9 cellular contexts compared by ENCODE assay signal in genomic region chr3:11724615-11725339, GRCh38.
DNase-seq lines count a peak whose midpoint lies in the region; ATAC-seq, FAIRE-seq and TF ChIP-seq lines count a peak whose summit lies in the region.
"Had no signal": no experiment of that assay in that cellular context is flagged by ENCODE, and none has a peak within 500 bp of the region (broad histone marks: within the 10 kb centered on the region; RNA-seq: fewer than 3 reads in every experiment).

No MANE protein-coding gene starts in this region.

- TF ChIP-seq EP300 in K562 (IDR thresholded peaks at IDR 0.05; ENCODE audit: low read length), result no peak

- TF ChIP-seq RAD21 in K562 (CRISPR knock-in tag; conservative IDR thresholded peaks at IDR 0.05 in 1 of 2, IDR thresholded peaks at IDR 0.05 in 1 of 2), result no peak

- POLR2A ChIA-PET in K562 (lab: Yijun Ruan, JAX), result no interaction called here

- intact Hi-C loops in K562 (cut with micrococcal nuclease), result no loop called here

- no peak for TF ChIP-seq POLR2A in K562 (conservative IDR thresholded peaks at IDR 0.05)

- H2AFZ ChIP-seq in K562 (ENCODE audit: low read depth, low read length), result no peak overlapping the region

- no TSS peak for BruUV-seq in K562 (replicated peaks; lab: Mats Ljungman, UMichigan)

- no peaks in the 10 kb centered on the region for H3K79me2 ChIP-seq in K562 (ENCODE audit: control insufficient read depth, insufficient read depth, low read length)

- H3K27me3 ChIP-seq in K562 (ENCODE audit: control insufficient read depth in 2 of 2, insufficient read depth in 2 of 2, low read length in 2 of 2), result peaks cover 43 to 44% of the 10 kb centered on the region in 2 experiments

- FAIRE-seq in GM18507 (lab: Jason Lieb, UNC), result peak; percentile 57
- no peak for FAIRE-seq in K562 (lab: Jason Lieb, UNC)

- in situ Hi-C loops in K562 (cut with MboI), result no loop called here
- in situ Hi-C loops in G401 (cut with HindIII; ENCODE audit: low sequenced_read_pairs), result no loop called here

- no peak overlapping the region for H3K27ac ChIP-seq in K562 (ENCODE audit: extremely low read depth, low read depth, low read length)
- H3K27ac ChIP-seq: HL-60 had no signal

- 0% methylated on average over 8 of the region's 8 CpGs for WGBS in K562 (ENCODE audit: insufficient coverage, low coverage, missing lambda C conversion rate)

- no peak for TF ChIP-seq CTCF in K562 (IDR thresholded peaks at IDR 0.05 in 2 of 3, conservative IDR thresholded peaks at IDR 0.05 in 1 of 3; ENCODE audit: insufficient read depth in 2 of 3, low read depth in 1 of 3, low read length in 3 of 3)

- CTCF ChIA-PET in K562 (lab: Yijun Ruan, JAX; ENCODE audit: low intra/inter-chr PET ratio), result no interaction called here

- DNase-seq in GM18507 (ENCODE audit: extremely low spot score, insufficient read length, low read depth) (peak; percentile 18), K562 (ENCODE audit: extremely low read depth in 1 of 4, low spot score in 3 of 4) (no peak), G401 (ENCODE audit: low spot score) (no peak), D341Med (ENCODE audit: low spot score) (no peak)
- DNase-seq: nucleus accumbens had no signal

- H3K9me3 ChIP-seq in K562 (replicated peaks; ENCODE audit: control insufficient read depth, insufficient read depth, low read depth, low read length), result no peaks in the 10 kb centered on the region

- H3K9ac ChIP-seq in K562 (ENCODE audit: insufficient read depth in 1 of 2, low read depth in 2 of 2, low read length in 2 of 2), result no peak overlapping the region

- H4K20me1 ChIP-seq in K562 (replicated peaks; ENCODE audit: control insufficient read depth, insufficient read depth, low read length), result no peaks in the 10 kb centered on the region

- 0 out of 2 replicates have a peak overlapping the region, but pooled peaks have one; percentile 8 for H3K4me2 ChIP-seq in K562 (ENCODE audit: insufficient read depth, low read length)

- ATAC-seq in GM21360 (IDR thresholded peaks at IDR 0.05; ENCODE audit: unreplicated experiment) (peak; percentile 39), HG03378 (IDR thresholded peaks at IDR 0.05; ENCODE audit: unreplicated experiment) (peak; percentile 54), K562 (no peak), HG02840 (IDR thresholded peaks at IDR 0.05; ENCODE audit: low FRiP score, unreplicated experiment) (no peak)

- H3K4me1 ChIP-seq in K562 (replicated peaks in 1 of 2; ENCODE audit: control insufficient read depth in 2 of 2, insufficient read depth in 2 of 2, low read length in 2 of 2), result peaks cover 0 to 8% of the 10 kb centered on the region in 2 experiments; a peak in 2 of 5 replicates

- no peak overlapping the region for H3K4me3 ChIP-seq in K562

- no peaks in the 10 kb centered on the region for H3K36me3 ChIP-seq in K562 (ENCODE audit: control insufficient read depth, insufficient read depth, low read length)

- H3K9me1 ChIP-seq in K562 (ENCODE audit: control insufficient read depth, insufficient read depth, low read length), result no peaks in the 10 kb centered on the region

TF ChIP-seq in K562, 482 proteins besides CTCF, POLR2A, EP300 and RAD21 (continues in another document):
- TF ChIP-seq POLR2G (IDR thresholded peaks at IDR 0.05; ENCODE audit: low read depth, low read length) (no peak), SPI1 (IDR thresholded peaks at IDR 0.05; ENCODE audit: borderline replicate concordance, low read depth, low read length) (peak; percentile 74; the same call in 1 of the 2 replicates), ZBTB12 (CRISPR knock-in tag; IDR thresholded peaks at IDR 0.05) (no peak), MTA1 (IDR thresholded peaks at IDR 0.05; ENCODE audit: borderline replicate concordance) (peak; percentile 24; the same call in 1 of the 2 replicates), ZNF512 (tag; IDR thresholded peaks at IDR 0.05) (peak; percentile 96), ATF1 (CRISPR knock-in tag; IDR thresholded peaks at IDR 0.05) (no peak), ATF1 (tag; IDR thresholded peaks at IDR 0.05) (no peak), ZBTB34 (CRISPR knock-in tag; IDR thresholded peaks at IDR 0.05) (no peak), NCOA4 (IDR thresholded peaks at IDR 0.05; ENCODE audit: partially characterized antibody) (no peak), NR3C1 (CRISPR knock-in tag; IDR thresholded peaks at IDR 0.05) (no peak), ZNF263 (CRISPR knock-in tag; IDR thresholded peaks at IDR 0.05; ENCODE audit: borderline replicate concordance) (peak; percentile 31; the same call in 1 of the 2 replicates)

Comparison
In these comparisons a context has a peak if more than half of its experiments do, and no peak if none do; other contexts are left out.
1. ATAC-seq: peak in GM21360 (single experiment) and HG03378 (single experiment); none in K562 (single experiment) and HG02840 (single experiment).